Comparison of ENCODE assay signal across 18 cellular contexts in the genomic region with DNA sequence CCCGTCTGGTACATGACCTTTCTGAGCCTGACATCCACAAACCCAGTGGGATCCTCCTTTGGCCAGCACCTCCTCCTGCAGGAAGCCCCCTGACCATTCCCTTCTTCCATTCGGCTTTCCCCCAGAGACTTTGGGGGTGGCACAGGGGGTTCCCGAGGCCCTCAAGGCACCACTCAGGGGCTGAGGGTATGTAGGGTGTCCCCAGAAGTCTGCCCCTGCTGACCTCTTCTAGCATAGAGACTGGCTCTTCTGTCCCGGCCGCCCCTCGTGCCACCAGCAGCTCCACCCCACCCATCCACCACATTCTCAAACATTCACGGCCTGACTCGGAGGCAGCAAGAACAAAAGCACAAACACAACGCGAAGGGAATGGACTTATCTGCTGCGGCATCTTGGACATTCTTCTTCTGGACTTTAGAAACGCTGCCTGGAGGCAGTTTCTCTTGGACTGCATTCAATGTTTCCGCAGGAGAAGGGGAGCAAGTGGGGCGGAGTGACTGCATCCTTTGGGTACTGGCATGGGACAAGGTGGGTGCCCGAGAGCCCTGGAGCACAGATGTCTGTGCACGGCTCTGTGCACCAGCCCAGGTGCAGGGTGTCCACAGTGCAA. TPM values are rescaled to one million over a fixed set of nuclear protein-coding genes. Genes with fewer than 3 reads are reported as not detected.
DNase-seq lines count a peak whose midpoint lies in the region; ATAC-seq and TF ChIP-seq lines count a peak whose summit lies in the region.
"Had no signal": no experiment of that assay in that cellular context is flagged by ENCODE, and none has a peak within 500 bp of the region (broad histone marks: within the 10 kb centered on the region; RNA-seq: fewer than 3 reads in every experiment).

No MANE protein-coding gene starts in this region.

- H3K4me3 Mint-ChIP-seq in activated CD4-positive, alpha-beta T cell treated with anti-CD3 and anti-CD28 coated beads, Interleukin-2, amount 10 ng/mL, durations not matched to agents 7 days and 5 days, result no peak overlapping the region
- no peak overlapping the region for H3K4me3 Mint-ChIP-seq in chondrocyte (ENCODE audit: unreplicated experiment)
- H3K4me3 Mint-ChIP-seq: brain had no signal

- no peaks in the 10 kb centered on the region for H3K27me3 Mint-ChIP-seq in activated CD4-positive, alpha-beta T cell treated with anti-CD3 and anti-CD28 coated beads, Interleukin-2, amount 10 ng/mL, durations not matched to agents 7 days and 5 days
- H3K27me3 Mint-ChIP-seq in chondrocyte (ENCODE audit: low read depth), result no peaks in the 10 kb centered on the region

- H3K4me3 ChIP-seq in osteoblast (ENCODE audit: insufficient read depth, low read length), result no peak overlapping the region
- H3K4me3 ChIP-seq: HAP-1, pancreas had no signal

- H3K4me2 ChIP-seq in osteoblast (ENCODE audit: insufficient read depth, low read length), result no peak overlapping the region

- no peaks in the 10 kb centered on the region for H3K36me3 Mint-ChIP-seq in activated CD4-positive, alpha-beta T cell treated with anti-CD3 and anti-CD28 coated beads, Interleukin-2, amount 10 ng/mL, durations not matched to agents 7 days and 5 days (ENCODE audit: low read depth)
- H3K36me3 Mint-ChIP-seq in chondrocyte (ENCODE audit: low read depth), result no peaks in the 10 kb centered on the region
- H3K36me3 Mint-ChIP-seq: brain had no signal

- no peaks in the 10 kb centered on the region for H3K9me3 ChIP-seq in osteoblast (ENCODE audit: low read depth, low read length)
- H3K9me3 ChIP-seq: HAP-1, pancreas had no signal

- TF ChIP-seq CTCF in chondrocyte (IDR thresholded peaks at IDR 0.05) (no peak), osteoblast (IDR thresholded peaks at IDR 0.05; ENCODE audit: extremely low read depth, low read depth, low read length) (no peak), foreskin keratinocyte (conservative IDR thresholded peaks at IDR 0.05) (no peak)

- no peak overlapping the region for H2AFZ ChIP-seq in osteoblast (ENCODE audit: low read length)

- H3K79me2 ChIP-seq in osteoblast (ENCODE audit: insufficient read depth, low read length), result no peaks in the 10 kb centered on the region

- POLR2A ChIA-PET in activated CD4-positive, alpha-beta T cell treated with anti-CD3 and anti-CD28 coated beads, Interleukin-2, amount 10 ng/mL, durations not matched to agents 7 days and 5 days (lab: Charles Lee), result no interaction called here

- peak; percentile 1 for DNase-seq in activated CD4-positive, alpha-beta T cell treated with anti-CD3 and anti-CD28 coated beads for 48 hours
- DNase-seq in activated CD4-positive, alpha-beta T cell treated with anti-CD3 and anti-CD28 coated beads, Interleukin-2, amount 10 ng/mL, durations not matched to agents 7 days and 5 days, result no peak
- DNase-seq in Daoy (ENCODE audit: low read depth) (peak; percentile 1), chondrocyte (ENCODE audit: low spot score) (peak; percentile 62), osteoblast (ENCODE audit: insufficient read length, low spot score, missing footprints) (peak; percentile 78), foreskin keratinocyte (no peak), NOMO-1 treated with DMSO at 0.1 percent for 48 hours (lab: John Stamatoyannopoulos, UW; ENCODE audit: unreplicated experiment) (no peak)
- DNase-seq: activated gamma-delta T cell; DMS153; NCI-H1694; NCI-H446; stimulated activated naive CD4-positive, alpha-beta T cell; T1000 had no signal

- H3K4me1 ChIP-seq in osteoblast (ENCODE audit: insufficient read depth, low read length) (no peaks in the 10 kb centered on the region), foreskin keratinocyte (no peaks in the 10 kb centered on the region)
- H3K4me1 ChIP-seq: HAP-1, pancreas had no signal

- no peaks in the 10 kb centered on the region for H3K9me3 Mint-ChIP-seq in activated CD4-positive, alpha-beta T cell treated with anti-CD3 and anti-CD28 coated beads, Interleukin-2, amount 10 ng/mL, durations not matched to agents 7 days and 5 days
- H3K9me3 Mint-ChIP-seq in chondrocyte (ENCODE audit: low read depth), result no peaks in the 10 kb centered on the region

- no peaks in the 10 kb centered on the region for H3K36me3 ChIP-seq in osteoblast (ENCODE audit: insufficient read depth, low read length)
- H3K36me3 ChIP-seq: HAP-1, pancreas had no signal

- no peak overlapping the region for H3K27ac Mint-ChIP-seq in activated CD4-positive, alpha-beta T cell treated with anti-CD3 and anti-CD28 coated beads, Interleukin-2, amount 10 ng/mL, durations not matched to agents 7 days and 5 days
- no peak overlapping the region for H3K27ac Mint-ChIP-seq in chondrocyte (ENCODE audit: unreplicated experiment)
- H3K27ac Mint-ChIP-seq: brain had no signal

- ATAC-seq in foreskin keratinocyte (no peak), HG03135 (IDR thresholded peaks at IDR 0.05; ENCODE audit: unreplicated experiment) (no peak)
- ATAC-seq: pancreas had no signal

- peaks cover 7% of the 10 kb centered on the region for H3K4me1 Mint-ChIP-seq in activated CD4-positive, alpha-beta T cell treated with anti-CD3 and anti-CD28 coated beads, Interleukin-2, amount 10 ng/mL, durations not matched to agents 7 days and 5 days
- H3K4me1 Mint-ChIP-seq in chondrocyte (ENCODE audit: low read depth), result peaks cover 26% of the 10 kb centered on the region

- H3K27ac ChIP-seq in osteoblast (ENCODE audit: low read depth, low read length) (no peak overlapping the region), foreskin keratinocyte (no peak overlapping the region)
- H3K27ac ChIP-seq: pancreas had no signal

- no peaks in the 10 kb centered on the region for H4K20me1 ChIP-seq in osteoblast (ENCODE audit: insufficient read depth, low read length)

- H3K27me3 ChIP-seq in osteoblast (ENCODE audit: insufficient read depth, low read length) (no peaks in the 10 kb centered on the region), foreskin keratinocyte (no peaks in the 10 kb centered on the region)
- H3K27me3 ChIP-seq: pancreas had no signal

- CTCF ChIA-PET in activated CD4-positive, alpha-beta T cell treated with anti-CD3 and anti-CD28 coated beads, Interleukin-2, amount 10 ng/mL, durations not matched to agents 7 days and 5 days (lab: Charles Lee), result no interaction called here

RNA-seq across cellular contexts. Expression of a gene that starts 53.9 kb away (rescaled TPM):
- total RNA-seq in activated CD4-positive, alpha-beta T cell treated with anti-CD3 and anti-CD28 coated beads, Interleukin-2, amount 10 ng/mL, durations not matched to agents 7 days and 5 days, result under 1 TPM; 0.32 to 0.40 TPM
- total RNA-seq in Daoy (2014; rRNA removed; shearing (Covaris generic)), result 0.57 and 1.8 TPM in 2 replicates
- total RNA-seq in chondrocyte (2.5 to 4.2 TPM (median 2.7 TPM) in 3 replicates), osteoblast (0.36 and 0.88 TPM in 2 replicates), foreskin keratinocyte (0.53 and 2.0 TPM in 2 replicates)
- polyA plus RNA-seq in foreskin keratinocyte, result 0.39 and 1.6 TPM in 2 replicates
- total RNA-seq: SK-MEL-5 had no signal

Comparison
In these comparisons a context has a peak if more than half of its experiments do, and no peak if none do; other contexts are left out.
1. DNase-seq: peak in activated CD4-positive, alpha-beta T cell treated with anti-CD3 and anti-CD28 coated beads for 48 hours (single experiment), Daoy (single experiment), chondrocyte (single experiment) and osteoblast (single experiment); none in activated CD4-positive, alpha-beta T cell treated with anti-CD3 and anti-CD28 coated beads, Interleukin-2, amount 10 ng/mL, durations not matched to agents 7 days and 5 days (single experiment), foreskin keratinocyte (0 of 2) and NOMO-1 treated with DMSO at 0.1 percent for 48 hours (single experiment).